In the genomic region with DNA sequence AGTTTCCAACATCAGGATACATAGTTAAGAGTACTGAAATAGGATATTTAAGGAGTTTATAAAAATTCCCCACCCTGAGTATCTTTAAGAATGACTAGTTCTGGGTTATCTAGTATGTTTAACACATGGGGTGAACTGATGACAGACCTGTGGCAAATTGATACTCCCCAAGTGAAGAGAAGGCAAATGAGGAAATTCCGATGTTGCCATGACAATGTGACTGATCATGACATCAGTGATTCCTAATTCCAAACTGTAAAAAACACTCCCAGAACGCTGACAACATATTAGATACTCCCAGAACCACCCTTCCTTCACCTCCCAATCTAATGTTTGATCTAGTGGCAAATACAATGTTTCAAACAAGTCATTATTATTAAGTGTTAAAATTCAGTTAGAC, we compare ENCODE assay signal across 21 cellular contexts.
DNase-seq lines count a peak whose midpoint lies in the region; ATAC-seq, FAIRE-seq and TF ChIP-seq lines count a peak whose summit lies in the region.
"Had no signal": no experiment of that assay in that cellular context is flagged by ENCODE, and none has a peak within 500 bp of the region (broad histone marks: within the 10 kb centered on the region; RNA-seq: fewer than 3 reads in every experiment).

No MANE protein-coding gene starts in this region.

- peak; percentile 88 for FAIRE-seq in H54 (lab: Jason Lieb, UNC)
- FAIRE-seq: GM12892 had no signal

- H3K4me3 ChIP-seq in adipocyte (ENCODE audit: low read length) (no peak overlapping the region), fibroblast of the aortic adventitia (ENCODE audit: low read depth, low read length) (no peak overlapping the region)
- H3K4me3 ChIP-seq: lower lobe of right lung, skin epidermis, thoracic aorta had no signal

- ATAC-seq in GM21528 (IDR thresholded peaks at IDR 0.05; ENCODE audit: low FRiP score, unreplicated experiment) = no peak
- ATAC-seq: lower lobe of right lung, WTC11 had no signal

- no peaks in the 10 kb centered on the region for H3K9me3 ChIP-seq in adipocyte (ENCODE audit: control insufficient read depth, low read length)
- H3K9me3 ChIP-seq: lower lobe of right lung, thoracic aorta had no signal

- peaks cover 61% of the 10 kb centered on the region for H3K4me1 ChIP-seq in adipocyte (ENCODE audit: control insufficient read depth, insufficient read depth, low read length)

- DNase-seq in AG08395 (ENCODE audit: low spot score) (peak; percentile 35), H54 (ENCODE audit: insufficient read length, low spot score) (no peak), adipocyte (ENCODE audit: low read depth) (peak; percentile 48), fibroblast of the aortic adventitia (ENCODE audit: low read depth) (peak; percentile 82), D341Med (ENCODE audit: low spot score) (no peak), ACHN (no peak), HT-29 (ENCODE audit: low spot score) (no peak)
- DNase-seq: AML-193, amygdala, GF-D8, GOT3, lower lobe of right lung, naive B cell, NCI-H187 treated with DMSO at 0.1 percent for 48 hours, NCI-H446, SHP77 had no signal

- no peak overlapping the region for H3K9ac ChIP-seq in adipocyte (ENCODE audit: low read length)

- H3K36me3 ChIP-seq in adipocyte (ENCODE audit: control insufficient read depth, insufficient read depth, low read length, severe bottlenecking) = no peaks in the 10 kb centered on the region
- H3K36me3 ChIP-seq: lower lobe of right lung, thoracic aorta had no signal

- TF ChIP-seq CTCF in fibroblast of the aortic adventitia (IDR thresholded peaks at IDR 0.05; ENCODE audit: insufficient read depth, low read length) = no peak

- H3K27me3 ChIP-seq in adipocyte (replicated peaks; ENCODE audit: control insufficient read depth, insufficient read depth, low read length) = no peaks in the 10 kb centered on the region

- no peak for TF ChIP-seq POLR2A in H54 (IDR thresholded peaks at IDR 0.05; ENCODE audit: low read depth, low read length)

- in situ Hi-C loops in ACHN (cut with HindIII; ENCODE audit: low pct_ligation_motif_present, low pct_unique_long_range_greater_than_20kb, low sequenced_read_pairs) = no loop called here

Comparison
In these comparisons a context has a peak if more than half of its experiments do, and no peak if none do; other contexts are left out.
1. DNase-seq: peak in AG08395 (single experiment), adipocyte (single experiment) and fibroblast of the aortic adventitia (single experiment); none in H54 (single experiment), D341Med (single experiment), ACHN (single experiment) and HT-29 (single experiment).